ENCODE assay signal across 1 cellular context in the genomic region with DNA sequence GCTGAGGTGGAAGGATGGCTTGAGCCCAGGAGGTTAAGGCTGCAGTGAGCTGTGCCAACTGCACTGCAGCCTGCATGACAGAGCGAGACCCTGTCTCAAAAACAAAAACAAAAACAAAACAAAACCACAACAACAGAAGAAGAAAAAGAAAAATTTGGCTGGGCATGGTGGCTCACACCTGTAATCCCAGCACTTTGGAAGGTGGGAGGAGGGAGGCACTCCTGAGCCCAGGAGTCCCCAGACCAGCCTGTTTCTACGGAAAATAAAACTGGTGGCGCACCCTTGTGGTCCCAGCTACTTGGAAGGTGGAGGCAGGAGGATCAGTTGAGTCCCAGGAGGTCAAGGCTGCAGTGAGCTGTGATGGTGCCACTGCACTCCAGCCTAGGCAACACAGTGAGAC.
TF ChIP-seq lines count a peak whose summit lies in the region.

No MANE protein-coding gene starts in this region.

TF ChIP-seq in HEK293, 187 proteins besides CTCF, POLR2A, EP300 and RAD21:
- peak; percentile 79 for TF ChIP-seq ZNF600 (tag by site-specific recombination; IDR thresholded peaks at IDR 0.05)
- TF ChIP-seq IKZF3 (tag by site-specific recombination; IDR thresholded peaks at IDR 0.05): peak; percentile 81
- TF ChIP-seq, protein P1, sequence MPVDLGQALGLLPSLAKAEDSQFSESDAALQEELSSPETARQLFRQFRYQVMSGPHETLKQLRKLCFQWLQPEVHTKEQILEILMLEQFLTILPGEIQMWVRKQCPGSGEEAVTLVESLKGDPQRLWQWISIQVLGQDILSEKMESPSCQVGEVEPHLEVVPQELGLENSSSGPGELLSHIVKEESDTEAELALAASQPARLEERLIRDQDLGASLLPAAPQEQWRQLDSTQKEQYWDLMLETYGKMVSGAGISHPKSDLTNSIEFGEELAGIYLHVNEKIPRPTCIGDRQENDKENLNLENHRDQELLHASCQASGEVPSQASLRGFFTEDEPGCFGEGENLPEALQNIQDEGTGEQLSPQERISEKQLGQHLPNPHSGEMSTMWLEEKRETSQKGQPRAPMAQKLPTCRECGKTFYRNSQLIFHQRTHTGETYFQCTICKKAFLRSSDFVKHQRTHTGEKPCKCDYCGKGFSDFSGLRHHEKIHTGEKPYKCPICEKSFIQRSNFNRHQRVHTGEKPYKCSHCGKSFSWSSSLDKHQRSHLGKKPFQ (tag by site-specific recombination; IDR thresholded peaks at IDR 0.05): peak; percentile 40; the same call in 1 of the 2 replicates
- TF ChIP-seq, protein P2, sequence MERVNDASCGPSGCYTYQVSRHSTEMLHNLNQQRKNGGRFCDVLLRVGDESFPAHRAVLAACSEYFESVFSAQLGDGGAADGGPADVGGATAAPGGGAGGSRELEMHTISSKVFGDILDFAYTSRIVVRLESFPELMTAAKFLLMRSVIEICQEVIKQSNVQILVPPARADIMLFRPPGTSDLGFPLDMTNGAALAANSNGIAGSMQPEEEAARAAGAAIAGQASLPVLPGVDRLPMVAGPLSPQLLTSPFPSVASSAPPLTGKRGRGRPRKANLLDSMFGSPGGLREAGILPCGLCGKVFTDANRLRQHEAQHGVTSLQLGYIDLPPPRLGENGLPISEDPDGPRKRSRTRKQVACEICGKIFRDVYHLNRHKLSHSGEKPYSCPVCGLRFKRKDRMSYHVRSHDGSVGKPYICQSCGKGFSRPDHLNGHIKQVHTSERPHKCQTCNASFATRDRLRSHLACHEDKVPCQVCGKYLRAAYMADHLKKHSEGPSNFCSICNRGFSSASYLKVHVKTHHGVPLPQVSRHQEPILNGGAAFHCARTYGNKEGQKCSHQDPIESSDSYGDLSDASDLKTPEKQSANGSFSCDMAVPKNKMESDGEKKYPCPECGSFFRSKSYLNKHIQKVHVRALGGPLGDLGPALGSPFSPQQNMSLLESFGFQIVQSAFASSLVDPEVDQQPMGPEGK (tag by site-specific recombination; IDR thresholded peaks at IDR 0.05): peak; percentile 25; the same call in 1 of the 2 replicates
- TF ChIP-seq, protein P3, sequence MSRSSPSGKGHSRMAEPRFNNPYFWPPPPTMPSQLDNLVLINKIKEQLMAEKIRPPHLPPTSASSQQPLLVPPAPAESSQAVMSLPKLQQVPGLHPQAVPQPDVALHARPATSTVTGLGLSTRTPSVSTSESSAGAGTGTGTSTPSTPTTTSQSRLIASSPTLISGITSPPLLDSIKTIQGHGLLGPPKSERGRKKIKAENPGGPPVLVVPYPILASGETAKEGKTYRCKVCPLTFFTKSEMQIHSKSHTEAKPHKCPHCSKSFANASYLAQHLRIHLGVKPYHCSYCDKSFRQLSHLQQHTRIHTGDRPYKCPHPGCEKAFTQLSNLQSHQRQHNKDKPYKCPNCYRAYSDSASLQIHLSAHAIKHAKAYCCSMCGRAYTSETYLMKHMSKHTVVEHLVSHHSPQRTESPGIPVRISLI (tag by site-specific recombination; IDR thresholded peaks at IDR 0.05): peak; percentile 63; the same call in 1 of the 2 replicates
- TF ChIP-seq, protein P4, sequence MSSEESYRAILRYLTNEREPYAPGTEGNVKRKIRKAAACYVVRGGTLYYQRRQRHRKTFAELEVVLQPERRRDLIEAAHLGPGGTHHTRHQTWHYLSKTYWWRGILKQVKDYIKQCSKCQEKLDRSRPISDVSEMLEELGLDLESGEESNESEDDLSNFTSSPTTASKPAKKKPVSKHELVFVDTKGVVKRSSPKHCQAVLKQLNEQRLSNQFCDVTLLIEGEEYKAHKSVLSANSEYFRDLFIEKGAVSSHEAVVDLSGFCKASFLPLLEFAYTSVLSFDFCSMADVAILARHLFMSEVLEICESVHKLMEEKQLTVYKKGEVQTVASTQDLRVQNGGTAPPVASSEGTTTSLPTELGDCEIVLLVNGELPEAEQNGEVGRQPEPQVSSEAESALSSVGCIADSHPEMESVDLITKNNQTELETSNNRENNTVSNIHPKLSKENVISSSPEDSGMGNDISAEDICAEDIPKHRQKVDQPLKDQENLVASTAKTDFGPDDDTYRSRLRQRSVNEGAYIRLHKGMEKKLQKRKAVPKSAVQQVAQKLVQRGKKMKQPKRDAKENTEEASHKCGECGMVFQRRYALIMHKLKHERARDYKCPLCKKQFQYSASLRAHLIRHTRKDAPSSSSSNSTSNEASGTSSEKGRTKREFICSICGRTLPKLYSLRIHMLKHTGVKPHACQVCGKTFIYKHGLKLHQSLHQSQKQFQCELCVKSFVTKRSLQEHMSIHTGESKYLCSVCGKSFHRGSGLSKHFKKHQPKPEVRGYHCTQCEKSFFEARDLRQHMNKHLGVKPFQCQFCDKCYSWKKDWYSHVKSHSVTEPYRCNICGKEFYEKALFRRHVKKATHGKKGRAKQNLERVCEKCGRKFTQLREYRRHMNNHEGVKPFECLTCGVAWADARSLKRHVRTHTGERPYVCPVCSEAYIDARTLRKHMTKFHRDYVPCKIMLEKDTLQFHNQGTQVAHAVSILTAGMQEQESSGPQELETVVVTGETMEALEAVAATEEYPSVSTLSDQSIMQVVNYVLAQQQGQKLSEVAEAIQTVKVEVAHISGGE (tag by site-specific recombination; conservative IDR thresholded peaks at IDR 0.05; ENCODE audit: low read depth): peak; percentile 69
- peak; percentile 52; the same call in 1 of the 2 replicates for TF ChIP-seq GLIS1 (tag by site-specific recombination; IDR thresholded peaks at IDR 0.05)
- peak; percentile 38; the same call in 1 of the 2 replicates for TF ChIP-seq ZEB2 (tag by site-specific recombination; IDR thresholded peaks at IDR 0.05)
- TF ChIP-seq SCRT1 (tag by site-specific recombination; IDR thresholded peaks at IDR 0.05; ENCODE audit: borderline replicate concordance): peak; percentile 67; the same call in 1 of the 2 replicates
- peak; percentile 43; the same call in 1 of the 2 replicates for TF ChIP-seq ZBTB17 (tag by site-specific recombination; IDR thresholded peaks at IDR 0.05)
- TF ChIP-seq ZNF654 (tag by site-specific recombination; IDR thresholded peaks at IDR 0.05; ENCODE audit: low read depth): peak; percentile 46
